Comparison of ENCODE assay signal across 1 cellular context in genomic region chr3:99870712-99871111, GRCh38.
TF ChIP-seq lines count a peak whose summit lies in the region.

No MANE protein-coding gene starts in this region.

TF ChIP-seq in K562, 482 proteins besides CTCF, POLR2A, EP300 and RAD21 (continued from another document):
- TF ChIP-seq MGA (IDR thresholded peaks at IDR 0.05) (no peak), PHF20 (IDR thresholded peaks at IDR 0.05; ENCODE audit: partially characterized antibody) (no peak), CBFA2T2 (conservative IDR thresholded peaks at IDR 0.05) (0 out of 2 replicates have a peak, but pooled peaks have one; percentile 29), TEAD4 (IDR thresholded peaks at IDR 0.05; ENCODE audit: low read length) (peak; percentile 28; the same call in 1 of the 2 replicates), TEAD4 (CRISPR knock-in tag; IDR thresholded peaks at IDR 0.05; ENCODE audit: borderline replicate concordance) (no peak), KDM1A (IDR thresholded peaks at IDR 0.05) (peak in 1 of 2 experiments; percentile 44; a peak in 1 of 4 replicates), POLR2AphosphoS2 (IDR thresholded peaks at IDR 0.05; ENCODE audit: low read length) (no peak), CCAR2 (IDR thresholded peaks at IDR 0.05; ENCODE audit: low read depth, low read length) (no peak)
